In genomic region chr20:17965042-17965697, GRCh38 we compare ENCODE assay signal across 1 cellular context.
TF ChIP-seq lines count a peak whose summit lies in the region.

No MANE protein-coding gene starts in this region.

TF ChIP-seq in HepG2, 621 proteins besides CTCF, POLR2A, EP300 and RAD21 (continued from another document and continues in another):
- TF ChIP-seq, protein P1, sequence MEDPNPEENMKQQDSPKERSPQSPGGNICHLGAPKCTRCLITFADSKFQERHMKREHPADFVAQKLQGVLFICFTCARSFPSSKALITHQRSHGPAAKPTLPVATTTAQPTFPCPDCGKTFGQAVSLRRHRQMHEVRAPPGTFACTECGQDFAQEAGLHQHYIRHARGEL (CRISPR knock-in tag; IDR thresholded peaks at IDR 0.05) = no peak
- TF ChIP-seq ZNF646 (CRISPR knock-in tag; IDR thresholded peaks at IDR 0.05) = peak; percentile 15; the same call in 1 of the 2 replicates
- TF ChIP-seq SAFB2 (CRISPR knock-in tag; IDR thresholded peaks at IDR 0.05; ENCODE audit: borderline replicate concordance, low read depth) = no peak
- no peak for TF ChIP-seq ZSCAN21 (CRISPR knock-in tag; IDR thresholded peaks at IDR 0.05; ENCODE audit: borderline replicate concordance)
- no peak for TF ChIP-seq MAF1 (CRISPR knock-in tag; IDR thresholded peaks at IDR 0.05; ENCODE audit: borderline replicate concordance)
- no peak for TF ChIP-seq MBNL3 (CRISPR knock-in tag; conservative IDR thresholded peaks at IDR 0.05)
- no peak for TF ChIP-seq ZNF704 (CRISPR knock-in tag; IDR thresholded peaks at IDR 0.05; ENCODE audit: borderline replicate concordance)
- TF ChIP-seq KLF6 (CRISPR knock-in tag; IDR thresholded peaks at IDR 0.05) = no peak
- peak; percentile 51; the same call in 1 of the 2 replicates for TF ChIP-seq ZNF574 (CRISPR knock-in tag; IDR thresholded peaks at IDR 0.05)
- TF ChIP-seq SPEN (CRISPR knock-in tag; IDR thresholded peaks at IDR 0.05; ENCODE audit: low read depth) = 0 out of 2 replicates have a peak, but pooled peaks have one; percentile 36
- no peak for TF ChIP-seq ZNF496 (CRISPR knock-in tag; IDR thresholded peaks at IDR 0.05; ENCODE audit: insufficient replicate concordance)
- no peak for TF ChIP-seq SMARCC2 (IDR thresholded peaks at IDR 0.05)
- peak; percentile 56 for TF ChIP-seq ZNF687 (CRISPR knock-in tag; IDR thresholded peaks at IDR 0.05)
- no peak for TF ChIP-seq ZNF224 (CRISPR knock-in tag; IDR thresholded peaks at IDR 0.05)
- TF ChIP-seq ZFP91 (CRISPR knock-in tag; IDR thresholded peaks at IDR 0.05; ENCODE audit: borderline replicate concordance) = peak; percentile 15
- TF ChIP-seq AFF4 (CRISPR knock-in tag; IDR thresholded peaks at IDR 0.05) = peak; percentile 85
- no peak for TF ChIP-seq SRSF1 (optimal IDR thresholded peaks at IDR 0.05; ENCODE audit: low read depth, low read length)
- no peak for TF ChIP-seq RFXANK (CRISPR knock-in tag; IDR thresholded peaks at IDR 0.05)
- TF ChIP-seq ZNF180 (CRISPR knock-in tag; IDR thresholded peaks at IDR 0.05; ENCODE audit: borderline replicate concordance, low read depth) = no peak
- TF ChIP-seq ZNF597 (CRISPR knock-in tag; IDR thresholded peaks at IDR 0.05) = 0 out of 2 replicates have a peak, but pooled peaks have one; percentile 45
- TF ChIP-seq NFKB2 (CRISPR knock-in tag; IDR thresholded peaks at IDR 0.05; ENCODE audit: borderline replicate concordance) = no peak
- TF ChIP-seq, protein P2, sequence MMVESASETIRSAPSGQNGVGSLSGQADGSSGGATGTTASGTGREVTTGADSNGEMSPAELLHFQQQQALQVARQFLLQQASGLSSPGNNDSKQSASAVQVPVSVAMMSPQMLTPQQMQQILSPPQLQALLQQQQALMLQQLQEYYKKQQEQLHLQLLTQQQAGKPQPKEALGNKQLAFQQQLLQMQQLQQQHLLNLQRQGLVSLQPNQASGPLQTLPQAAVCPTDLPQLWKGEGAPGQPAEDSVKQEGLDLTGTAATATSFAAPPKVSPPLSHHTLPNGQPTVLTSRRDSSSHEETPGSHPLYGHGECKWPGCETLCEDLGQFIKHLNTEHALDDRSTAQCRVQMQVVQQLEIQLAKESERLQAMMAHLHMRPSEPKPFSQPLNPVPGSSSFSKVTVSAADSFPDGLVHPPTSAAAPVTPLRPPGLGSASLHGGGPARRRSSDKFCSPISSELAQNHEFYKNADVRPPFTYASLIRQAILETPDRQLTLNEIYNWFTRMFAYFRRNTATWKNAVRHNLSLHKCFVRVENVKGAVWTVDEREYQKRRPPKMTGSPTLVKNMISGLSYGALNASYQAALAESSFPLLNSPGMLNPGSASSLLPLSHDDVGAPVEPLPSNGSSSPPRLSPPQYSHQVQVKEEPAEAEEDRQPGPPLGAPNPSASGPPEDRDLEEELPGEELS (CRISPR knock-in tag; IDR thresholded peaks at IDR 0.05) = 0 out of 2 replicates have a peak, but pooled peaks have one; percentile 22
- TF ChIP-seq MIER3 (CRISPR knock-in tag; IDR thresholded peaks at IDR 0.05; ENCODE audit: borderline replicate concordance) = peak; percentile 26; the same call in 1 of the 2 replicates
- TF ChIP-seq ATF4 (CRISPR knock-in tag; IDR thresholded peaks at IDR 0.05) = 0 out of 4 replicates have a peak, but pooled peaks of 1 of the 2 experiments have one; percentile 1
- no peak for TF ChIP-seq HNRNPH1 (optimal IDR thresholded peaks at IDR 0.05; ENCODE audit: low read depth, low read length)
